Comparison of ENCODE assay signal across 1 cellular context in the genomic region with DNA sequence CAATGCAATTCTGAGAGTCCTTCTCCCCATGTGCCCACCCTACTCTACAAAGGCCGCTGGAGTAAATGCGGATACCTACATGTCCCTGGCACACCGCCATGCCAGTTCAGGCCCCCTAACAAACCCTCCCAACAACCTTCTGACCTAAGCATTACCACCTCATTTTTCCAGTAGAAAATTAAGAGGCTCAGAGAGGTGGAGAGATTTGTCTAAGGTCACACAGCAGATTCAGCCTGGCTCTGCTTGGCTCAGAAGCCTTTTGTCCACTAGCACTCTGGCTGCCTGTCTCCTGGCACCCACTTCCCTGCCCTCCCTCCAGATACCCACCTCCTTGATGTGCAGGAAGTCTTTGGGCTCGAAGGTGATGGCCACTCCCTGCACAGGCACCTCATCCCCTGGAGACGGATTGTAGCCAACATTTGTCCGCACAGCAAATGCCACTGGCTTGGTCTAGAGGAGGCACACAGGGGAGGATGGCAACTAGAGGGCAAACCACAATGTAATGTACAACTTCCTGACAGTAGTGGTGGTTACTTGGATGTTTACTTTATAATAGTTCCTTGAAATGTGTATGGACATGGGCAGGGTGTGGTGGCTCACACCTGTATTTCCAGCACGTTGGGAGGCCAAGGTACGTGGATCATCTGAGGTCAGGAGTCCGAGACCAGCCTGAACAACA.
A peak's percentile ranks its signal among the peaks of the same experiment; 100 is the strongest.
TF ChIP-seq lines count a peak whose summit lies in the region.

No MANE protein-coding gene starts in this region.

TF ChIP-seq in HepG2, 621 proteins besides CTCF, POLR2A, EP300 and RAD21:
- TF ChIP-seq ZNF768 (CRISPR knock-in tag; IDR thresholded peaks at IDR 0.05) (peak; percentile 83), ARID2 (CRISPR knock-in tag; IDR thresholded peaks at IDR 0.05; ENCODE audit: borderline replicate concordance) (no peak)
